Comparison of ENCODE assay signal across 23 cellular contexts in the genomic region with DNA sequence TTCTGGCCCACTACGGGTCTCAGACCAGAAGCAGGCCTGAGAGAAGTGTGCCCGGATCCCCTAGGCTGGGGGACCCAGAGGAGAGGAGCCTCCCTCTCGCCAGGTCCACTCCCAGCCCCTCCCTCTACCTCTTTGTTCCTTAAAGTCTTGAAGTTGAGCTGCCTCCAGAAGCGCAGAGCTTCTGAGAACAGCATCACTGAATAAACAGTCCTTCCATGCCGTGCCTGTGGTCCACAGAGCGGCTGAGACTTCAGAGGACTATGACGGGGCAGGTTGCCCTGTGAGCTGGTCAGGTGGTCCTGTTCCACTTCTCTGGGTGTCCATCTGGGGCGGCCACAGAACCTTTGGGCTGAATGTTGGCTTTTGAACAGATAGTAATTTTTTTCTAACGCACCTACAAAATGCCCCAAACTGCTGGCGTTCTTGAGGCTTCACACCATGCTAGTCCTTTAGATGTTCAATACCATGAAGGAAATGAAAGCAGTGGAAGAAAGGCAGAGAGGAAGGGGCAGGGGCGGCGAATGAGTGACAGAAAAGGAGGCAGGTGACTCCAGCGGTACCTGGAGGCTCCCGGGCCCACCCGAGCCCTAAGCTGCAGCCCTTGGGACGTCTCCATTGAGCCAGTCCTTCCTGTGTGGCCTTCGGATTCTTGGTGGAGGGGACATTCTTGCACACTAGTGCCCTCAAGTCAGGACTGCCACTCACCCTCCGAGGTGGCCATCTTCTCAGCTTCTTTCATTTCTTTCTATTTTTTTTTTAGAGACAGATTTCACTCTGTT.
DNase-seq lines count a peak whose midpoint lies in the region; ATAC-seq, FAIRE-seq and TF ChIP-seq lines count a peak whose summit lies in the region.
"Had no signal": no experiment of that assay in that cellular context is flagged by ENCODE, and none has a peak within 500 bp of the region (broad histone marks: within the 10 kb centered on the region; RNA-seq: fewer than 3 reads in every experiment).

No MANE protein-coding gene starts in this region.

- intact Hi-C loops in kidney (cut with DNase I), result no loop called here
- intact Hi-C loops in posterior vena cava (cut with DNase I), result no loop called here
- intact Hi-C loops in left cardiac atrium (cut with DNase I), result no loop called here

- no peak overlapping the region for H3K9ac ChIP-seq in kidney (ENCODE audit: low read length in 2 of 2)
- H3K9ac ChIP-seq: BLaER1, GM23248 had no signal

- H3K4me3 ChIP-seq in kidney (ENCODE audit: low read length in 2 of 2), result no peak overlapping the region
- H3K4me3 ChIP-seq: BLaER1, GM12878, GM23248 had no signal

- no peaks in the 10 kb centered on the region for H3K9me3 ChIP-seq in kidney (ENCODE audit: control insufficient read depth in 1 of 2, low read length in 2 of 2)
- H3K9me3 ChIP-seq: BLaER1, Caco-2 had no signal

- no peak for TF ChIP-seq CTCF in kidney (IDR thresholded peaks at IDR 0.05; ENCODE audit: borderline replicate concordance, extremely low read depth, insufficient read depth)

- peak; percentile 39 for DNase-seq in activated effector memory CD4-positive, alpha-beta T cell treated with anti-CD3 and anti-CD28 coated beads, Interleukin-2, amount 50 U/mL, for 16 hours
- DNase-seq in activated effector memory CD4-positive, alpha-beta T cell treated with Interleukin-2 at 50 U/mL for 16 hours, result no peak
- DNase-seq in kidney, result peak; percentile 35
- peak; percentile 51 for DNase-seq in posterior vena cava (ENCODE audit: low spot score)
- DNase-seq in left cardiac atrium, result no peak
- DNase-seq in cerebellar cortex (ENCODE audit: low spot score), result no peak
- DNase-seq in DMS114 treated with DMSO at 0.1 percent for 48 hours (lab: John Stamatoyannopoulos, UW; ENCODE audit: unreplicated experiment), result no peak
- DNase-seq in caudate nucleus (lab: John Stamatoyannopoulos, UW), result no peak
- DNase-seq: Caco-2; CD4-positive, CD25-positive, alpha-beta regulatory T cell; CD8-positive, alpha-beta T cell; DMS79; EL; GDM1; GM23248; H9 had no signal

- peaks cover 11 to 12% of the 10 kb centered on the region in 2 donors for H3K4me1 ChIP-seq in kidney (ENCODE audit: control insufficient read depth in 1 of 2, insufficient read depth in 1 of 2, low read depth in 1 of 2, low read length in 2 of 2)
- H3K4me1 ChIP-seq: Caco-2 had no signal

- ATAC-seq in left cardiac atrium, result no peak
- ATAC-seq: CD8-positive, alpha-beta T cell; GM12878; HCT116 had no signal

- FAIRE-seq in kidney (lab: Jason Lieb, UNC), result no peak
- FAIRE-seq: A204.1, GM12878, GM19239 had no signal

- H3K36me3 ChIP-seq in kidney (ENCODE audit: control insufficient read depth in 1 of 2, insufficient read depth in 2 of 2, low read length in 2 of 2), result no peaks in the 10 kb centered on the region
- H3K36me3 ChIP-seq: BLaER1 had no signal

- H3K27ac ChIP-seq in kidney (ENCODE audit: low read depth in 2 of 2, low read length in 2 of 2), result no peak overlapping the region
- H3K27ac ChIP-seq in caudate nucleus (ENCODE audit: low read depth, low read length), result no peak overlapping the region
- H3K27ac ChIP-seq: 22Rv1, BLaER1, C4-2B, GM23248 had no signal

Comparison
In these comparisons a context has a peak if more than half of its experiments do, and no peak if none do; other contexts are left out.
1. DNase-seq: peak in activated effector memory CD4-positive, alpha-beta T cell treated with anti-CD3 and anti-CD28 coated beads, Interleukin-2, amount 50 U/mL, for 16 hours (single experiment), kidney (single experiment) and posterior vena cava (single experiment); none in activated effector memory CD4-positive, alpha-beta T cell treated with Interleukin-2 at 50 U/mL for 16 hours (single experiment), left cardiac atrium (single experiment), cerebellar cortex (single experiment), DMS114 treated with DMSO at 0.1 percent for 48 hours (single experiment) and caudate nucleus (0 of 61).